Comparison of ENCODE assay signal across 9 cellular contexts in genomic region chr17:27247071-27247957, GRCh38. TPM values are rescaled to one million over a fixed set of nuclear protein-coding genes. Genes with fewer than 3 reads are reported as not detected.
DNase-seq lines count a peak whose midpoint lies in the region; ATAC-seq and TF ChIP-seq lines count a peak whose summit lies in the region.
"Had no signal": no experiment of that assay in that cellular context is flagged by ENCODE, and none has a peak within 500 bp of the region (broad histone marks: within the 10 kb centered on the region; RNA-seq: fewer than 3 reads in every experiment).

No MANE protein-coding gene starts in this region.

- peaks cover 6% of the 10 kb centered on the region for H3K4me1 Mint-ChIP-seq in activated CD8-positive, alpha-beta T cell treated with anti-CD3 and anti-CD28 coated beads, Interleukin-2, amount 10 ng/mL, durations not matched to agents 7 days and 5 days (ENCODE audit: low read depth)

- H3K36me3 ChIP-seq in IMR-90 (ENCODE audit: control insufficient read depth, insufficient read depth, low read length) (no peaks in the 10 kb centered on the region), heart right ventricle (no peaks in the 10 kb centered on the region), spleen (no peaks in the 10 kb centered on the region), OCI-LY7 (ENCODE audit: insufficient read depth, low read length) (no peaks in the 10 kb centered on the region)

- ATAC-seq in IMR-90 (ENCODE audit: low read depth) (peak; percentile 46), heart right ventricle (peak; percentile 13 to 72 (median 54)), GM18505 (IDR thresholded peaks at IDR 0.05; ENCODE audit: unreplicated experiment) (no peak)
- ATAC-seq in activated CD8-positive, alpha-beta T cell treated with anti-CD3 and anti-CD28 coated beads, Interleukin-2, amount 10 ng/mL, durations not matched to agents 7 days and 5 days = no peak

- H4K20me1 ChIP-seq in IMR-90 (ENCODE audit: insufficient read depth, low read length) = no peaks in the 10 kb centered on the region
- H4K20me1 ChIP-seq in OCI-LY7 (ENCODE audit: insufficient read depth, low read length) = no peaks in the 10 kb centered on the region

- no peak overlapping the region for H3K9ac ChIP-seq in IMR-90 (ENCODE audit: low read depth, low read length)

- no peak overlapping the region for H4K5ac ChIP-seq in IMR-90 (ENCODE audit: low read depth, low read length)

- no peak for TF ChIP-seq RAD21 in IMR-90 (IDR thresholded peaks at IDR 0.05; ENCODE audit: low read length)

- H3K4me1 ChIP-seq in IMR-90 (ENCODE audit: control insufficient read depth, insufficient read depth, low read length) (peaks cover 17% of the 10 kb centered on the region), heart right ventricle (peaks cover 12 to 58% (median 44%) of the 10 kb centered on the region in 9 donors), spleen (peaks cover 3 to 62% (median 40%) of the 10 kb centered on the region in 6 donors), OCI-LY7 (ENCODE audit: insufficient read depth, low read length, poor library complexity, severe bottlenecking) (peaks cover 14% of the 10 kb centered on the region)

- no peak overlapping the region for H4K8ac ChIP-seq in IMR-90 (ENCODE audit: low read depth in 2 of 2, low read length in 2 of 2)

- in situ Hi-C loops in IMR-90 (cut with MboI; ENCODE audit: low sequenced_read_pairs) = loop anchor here (5.0 to 25.0 kb wide), 4 partner anchors 50 to 515 kb away; no protein-coding TSS in a partner anchor

- H2BK15ac ChIP-seq in IMR-90 (ENCODE audit: low read depth, low read length) = no peak overlapping the region

- H3K9me3 ChIP-seq in IMR-90 (ENCODE audit: control insufficient read depth, insufficient read depth, low read length) (no peaks in the 10 kb centered on the region), heart right ventricle (no peaks in the 10 kb centered on the region), spleen (no peaks in the 10 kb centered on the region), OCI-LY7 (ENCODE audit: low read length) (no peaks in the 10 kb centered on the region)

- H3K4me2 ChIP-seq in IMR-90 (ENCODE audit: low read depth, low read length) (no peak overlapping the region), OCI-LY7 (ENCODE audit: low read length) (no peak overlapping the region)

- H2BK20ac ChIP-seq in IMR-90 (ENCODE audit: low read depth, low read length) = no peak overlapping the region

- no TSS peak for BruUV-seq in IMR-90 (replicated peaks; lab: Mats Ljungman, UMichigan)
- BruUV-seq in OCI-LY7 (replicated peaks; lab: Mats Ljungman, UMichigan) = no TSS peak

- no peaks in the 10 kb centered on the region for H3K79me1 ChIP-seq in IMR-90 (ENCODE audit: low read depth in 1 of 2, low read length in 2 of 2)

- H3K9me1 ChIP-seq in IMR-90 (ENCODE audit: insufficient read depth, low read length) = peaks cover 11% of the 10 kb centered on the region; the same call in 1 of the 2 replicates

- H2AK5ac ChIP-seq in IMR-90 (ENCODE audit: low read depth, low read length) = no peak overlapping the region; the same call in 1 of the 2 replicates

- H3K79me2 ChIP-seq in OCI-LY7 (ENCODE audit: insufficient read depth, low read depth, low read length) = no peaks in the 10 kb centered on the region

- CTCF ChIA-PET in IMR-90 (lab: Yijun Ruan, JAX) = interaction anchor here (0.5 kb wide), 1 partner anchor 65 kb away, joined by 3 read pairs; no protein-coding TSS in a partner anchor
- CTCF ChIA-PET in activated CD8-positive, alpha-beta T cell treated with anti-CD3 and anti-CD28 coated beads, Interleukin-2, amount 10 ng/mL, durations not matched to agents 7 days and 5 days (lab: Charles Lee) = interaction anchor here (0.8 to 4.5 kb wide), 4 partner anchors 11 to 405 kb away, joined by 3 to 25 read pairs (median 13); no protein-coding TSS in a partner anchor
- CTCF ChIA-PET in OCI-LY7 (lab: Charles Lee; ENCODE audit: unreplicated experiment) = no interaction called here

- peak overlapping the region; percentile 43; the same call in 1 of the 2 replicates for H3K4ac ChIP-seq in IMR-90 (ENCODE audit: low read depth, low read length)

- no peak overlapping the region for H3K14ac ChIP-seq in IMR-90 (replicated peaks; ENCODE audit: low read depth, low read length)

- H3K27ac ChIP-seq in IMR-90 (ENCODE audit: insufficient read depth, low read length) (peak overlapping the region; percentile 11; the same call in 1 of the 2 replicates), VCaP (peak overlapping the region; percentile 81), heart right ventricle (peak overlapping the region in 9 of 10 donors; percentile 10 to 72 (median 47)), spleen (peak overlapping the region in 7 of 8 donors; percentile 46 to 97 (median 91)), OCI-LY7 (ENCODE audit: low read depth, low read length, poor library complexity, severe bottlenecking) (no peak overlapping the region)

- H4K91ac ChIP-seq in IMR-90 (ENCODE audit: insufficient read depth, low read depth, low read length) = no peak overlapping the region; the same call in 1 of the 2 replicates

- H3K4me3 Mint-ChIP-seq in activated CD8-positive, alpha-beta T cell treated with anti-CD3 and anti-CD28 coated beads, Interleukin-2, amount 10 ng/mL, durations not matched to agents 7 days and 5 days = no peak overlapping the region

- peak overlapping the region; percentile 1 for H2BK5ac ChIP-seq in IMR-90 (ENCODE audit: low read depth, low read length, poor library complexity, severe bottlenecking)

- POLR2A ChIA-PET in IMR-90 (lab: Charles Lee; ENCODE audit: unreplicated experiment) = no interaction called here
- POLR2A ChIA-PET in activated CD8-positive, alpha-beta T cell treated with anti-CD3 and anti-CD28 coated beads, Interleukin-2, amount 10 ng/mL, durations not matched to agents 7 days and 5 days (lab: Charles Lee) = no interaction called here
- POLR2A ChIA-PET in OCI-LY7 (lab: Charles Lee) = interaction anchor here (1.2 kb wide), 1 partner anchor 56 kb away, joined by 4 read pairs; no protein-coding TSS in a partner anchor

- H3K27me3 ChIP-seq in IMR-90 (ENCODE audit: control insufficient read depth, insufficient read depth, low read length) (no peaks in the 10 kb centered on the region), heart right ventricle (no peaks in the 10 kb centered on the region), spleen (replicated peaks in 1 of 7) (no peaks in the 10 kb centered on the region)

- no peak overlapping the region for H2AK9ac ChIP-seq in IMR-90 (replicated peaks; ENCODE audit: low read depth, low read length, poor library complexity)

- H3K18ac ChIP-seq in IMR-90 (ENCODE audit: low read depth, low read length) = 0 out of 2 replicates have a peak overlapping the region, but pooled peaks have one; percentile 10

- no peaks in the 10 kb centered on the region for H3K36me3 Mint-ChIP-seq in activated CD8-positive, alpha-beta T cell treated with anti-CD3 and anti-CD28 coated beads, Interleukin-2, amount 10 ng/mL, durations not matched to agents 7 days and 5 days (ENCODE audit: low read depth)

- no peaks in the 10 kb centered on the region for H3K9me3 Mint-ChIP-seq in activated CD8-positive, alpha-beta T cell treated with anti-CD3 and anti-CD28 coated beads, Interleukin-2, amount 10 ng/mL, durations not matched to agents 7 days and 5 days (ENCODE audit: insufficient read depth)

- peaks cover 25% of the 10 kb centered on the region for H3K27me3 Mint-ChIP-seq in activated CD8-positive, alpha-beta T cell treated with anti-CD3 and anti-CD28 coated beads, Interleukin-2, amount 10 ng/mL, durations not matched to agents 7 days and 5 days (ENCODE audit: low read depth)

- peak overlapping the region; percentile 76; the same call in 1 of the 2 replicates for H3K23ac ChIP-seq in IMR-90 (ENCODE audit: low read depth, low read length)

- TF ChIP-seq CTCF in IMR-90 (conservative IDR thresholded peaks at IDR 0.05; ENCODE audit: low read depth, low read length) (no peak), VCaP (conservative IDR thresholded peaks at IDR 0.05) (no peak), heart right ventricle (IDR thresholded peaks at IDR 0.05) (no peak), spleen (IDR thresholded peaks at IDR 0.05 in 8 of 11, conservative IDR thresholded peaks at IDR 0.05 in 3 of 11) (no peak), OCI-LY7 (conservative IDR thresholded peaks at IDR 0.05; ENCODE audit: low read length) (no peak)

- TF ChIP-seq POLR2A in IMR-90 (IDR thresholded peaks at IDR 0.05; ENCODE audit: low read depth, low read length) (no peak), spleen (IDR thresholded peaks at IDR 0.05) (no peak), GM18505 (IDR thresholded peaks at IDR 0.05; ENCODE audit: borderline replicate concordance, extremely low read depth, insufficient read depth, insufficient read length) (no peak)

- WGBS in IMR-90 (ENCODE audit: extremely low coverage in 2 of 2, insufficient read length in 1 of 2), 2 experiments = no CpG with 5 or more reads among the region's 7 CpGs
- 23 to 26% methylated on average over 7 of the region's 7 CpGs for WGBS in heart right ventricle, 2 donors
- WGBS in spleen, 5 donors = 48 to 64% (median 49%) methylated on average over 7 of the region's 7 CpGs

- no peak overlapping the region for H3K4me3 ChIP-seq in IMR-90 (ENCODE audit: insufficient read depth, low read depth, low read length)
- H3K4me3 ChIP-seq in heart right ventricle = no peak overlapping the region
- H3K4me3 ChIP-seq in spleen = peak overlapping the region in 1 of 8 donors; percentile 11
- H3K4me3 ChIP-seq in OCI-LY7 (ENCODE audit: low read depth, low read length, poor library complexity, severe bottlenecking) = no peak overlapping the region
- H3K4me3 ChIP-seq: SK-N-MC had no signal

- intact Hi-C loops in IMR-90 (cut with micrococcal nuclease) (loop anchor here (2.0 to 10.0 kb wide), 2 partner anchors 183 to 207 kb away; partner anchors contain the start of gene KSR1), heart right ventricle (cut with DNase I) (loop anchor here in 6 of 10 donors (5.0 to 10.0 kb wide), 4 partner anchors 45 to 207 kb away; partner anchors contain the start of genes WSB1 (in 6 of the 6) and KSR1 (in 2 of the 6)), spleen (cut with DNase I; ENCODE audit: low total_unique reads) (loop anchor here (5.0 kb wide), 1 partner anchor 45 kb away; the partner anchor contains the start of gene WSB1), OCI-LY7 (cut with micrococcal nuclease; ENCODE audit: unreplicated experiment) (no loop called here)

- no peaks in the 10 kb centered on the region for H3K9me2 ChIP-seq in OCI-LY7 (ENCODE audit: insufficient read depth, low read length)

- no peak overlapping the region for H3K27ac Mint-ChIP-seq in activated CD8-positive, alpha-beta T cell treated with anti-CD3 and anti-CD28 coated beads, Interleukin-2, amount 10 ng/mL, durations not matched to agents 7 days and 5 days

- dilution Hi-C loops in IMR-90 (cut with HindIII; ENCODE audit: low sequenced_read_pairs, unreplicated experiment) = loop anchor here (25.0 kb wide), 1 partner anchor 90 kb away; no protein-coding TSS in a partner anchor

- H3K56ac ChIP-seq in IMR-90 (ENCODE audit: extremely low read depth, insufficient read depth, low read length) = no peak overlapping the region

- H2BK120ac ChIP-seq in IMR-90 (ENCODE audit: low read depth, low read length) = peak overlapping the region; percentile 38; the same call in 1 of the 2 replicates

- H2AFZ ChIP-seq in IMR-90 (replicated peaks; ENCODE audit: low read length, poor library complexity) = peak overlapping the region; percentile 59
- no peak overlapping the region for H2AFZ ChIP-seq in OCI-LY7 (ENCODE audit: low read length)

- peak; percentile 85 for DNase-seq in IMR-90
- peak; percentile 51 to 76 for DNase-seq in heart right ventricle
- DNase-seq in spleen = peak; percentile 81
- DNase-seq in SW 1271 (lab: John Stamatoyannopoulos, UW) = no peak
- no peak for DNase-seq in activated CD8-positive, alpha-beta T cell treated with anti-CD3 and anti-CD28 coated beads, Interleukin-2, amount 10 ng/mL, durations not matched to agents 7 days and 5 days
- no peak for DNase-seq in OCI-LY7 (ENCODE audit: low spot score)

RNA-seq across cellular contexts. Expression of gene WSB1, which starts 46.6 kb away (rescaled TPM):
- total RNA-seq in IMR-90 (2012; rRNA removed) (112 and 140 TPM in 2 replicates), heart right ventricle (10 to 100 TPM; 50.0 to 94.2 (median 60.5) TPM), spleen (100 to 1,000 TPM; 356 to 641 (median 467) TPM), OCI-LY7 (2022) (115 and 118 TPM in 2 replicates)
- polyA plus RNA-seq in IMR-90 (2012; rRNA removed) (266 and 289 TPM in 2 replicates), heart right ventricle (100 to 1,000 TPM in 1 of 2 donors, 10 to 100 TPM in 1; 42.5 to 125 TPM), spleen (10 to 100 TPM; 54.7 to 92.3 (median 86.3) TPM)
- polyA plus RNA-seq in IMR-90 (2012; cell fraction: cytosol; rRNA removed) = 58.9 and 85.8 TPM in 2 replicates
- 1,097 and 1,897 TPM in 2 replicates for polyA plus RNA-seq in IMR-90 (2012; cell fraction: nucleus; rRNA removed; ENCODE audit: low replicate concordance)
- 100 to 1,000 TPM; 118 to 121 TPM for total RNA-seq in activated CD8-positive, alpha-beta T cell treated with anti-CD3 and anti-CD28 coated beads, Interleukin-2, amount 10 ng/mL, durations not matched to agents 7 days and 5 days
- 86.0 and 118 TPM in 2 replicates for total RNA-seq in OCI-LY7 (2014; rRNA removed; shearing (Covaris generic))

Comparison
In these comparisons a context has a peak if more than half of its experiments do, and no peak if none do; other contexts are left out.
1. ATAC-seq: peak in IMR-90 (single experiment) and heart right ventricle (8 of 8); none in GM18505 (single experiment) and activated CD8-positive, alpha-beta T cell treated with anti-CD3 and anti-CD28 coated beads, Interleukin-2, amount 10 ng/mL, durations not matched to agents 7 days and 5 days (single experiment).
2. DNase-seq: peak in IMR-90 (single experiment), heart right ventricle (2 of 2) and spleen (single experiment); none in SW 1271 (0 of 2), activated CD8-positive, alpha-beta T cell treated with anti-CD3 and anti-CD28 coated beads, Interleukin-2, amount 10 ng/mL, durations not matched to agents 7 days and 5 days (single experiment) and OCI-LY7 (single experiment).